In the genomic region with DNA sequence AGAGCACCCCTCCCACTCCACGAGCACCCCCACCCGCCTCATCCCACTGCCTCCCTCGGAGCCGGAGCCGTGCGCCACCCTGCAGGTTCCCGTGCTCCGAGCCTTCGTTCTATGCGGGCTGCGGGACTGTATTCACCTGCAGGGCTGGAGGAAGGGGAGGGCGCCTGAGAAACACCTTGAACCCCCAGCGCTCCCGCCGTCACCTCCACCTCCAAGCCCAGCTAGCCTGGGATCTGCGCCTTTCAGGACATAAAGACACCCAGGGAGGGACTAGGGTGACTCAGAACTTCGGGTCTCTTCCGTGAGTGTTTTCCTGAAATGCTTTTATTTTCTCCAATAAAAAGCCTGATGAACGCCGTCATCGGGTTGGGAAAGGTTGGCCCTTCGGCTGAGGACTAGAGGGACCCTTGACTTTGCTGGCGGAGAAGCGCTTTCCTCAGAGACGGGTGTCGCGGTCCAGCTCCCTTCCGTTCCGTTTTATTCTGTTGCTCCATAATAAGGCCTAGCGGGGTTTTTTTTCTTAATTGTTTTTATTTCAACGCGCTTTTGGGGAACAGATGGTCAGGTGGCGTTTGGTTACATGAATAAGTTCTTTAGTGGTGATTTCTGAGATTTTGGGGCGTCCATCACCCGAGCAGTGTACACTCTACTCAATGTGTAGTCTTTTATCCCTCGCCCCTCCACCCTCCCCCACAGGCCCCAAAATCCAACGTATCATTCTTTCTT, we compare ENCODE assay signal across 1 cellular context.
TF ChIP-seq lines count a peak whose summit lies in the region.

No MANE protein-coding gene starts in this region.

TF ChIP-seq in HepG2, 621 proteins besides CTCF, POLR2A, EP300 and RAD21 (continued from another document):
- TF ChIP-seq EED (CRISPR knock-in tag; IDR thresholded peaks at IDR 0.05) (no peak), BRCA1 (CRISPR knock-in tag; IDR thresholded peaks at IDR 0.05) (no peak), SOX5 (CRISPR knock-in tag; IDR thresholded peaks at IDR 0.05; ENCODE audit: borderline replicate concordance) (no peak), SMAD9 (CRISPR knock-in tag; IDR thresholded peaks at IDR 0.05) (no peak), RFX5 (IDR thresholded peaks at IDR 0.05; ENCODE audit: low read depth, low read length) (no peak), NFIC (IDR thresholded peaks at IDR 0.05; ENCODE audit: low read length) (no peak), SSRP1 (CRISPR knock-in tag; IDR thresholded peaks at IDR 0.05) (no peak), ZNF713 (CRISPR knock-in tag; IDR thresholded peaks at IDR 0.05) (no peak), CC2D1A (CRISPR knock-in tag; IDR thresholded peaks at IDR 0.05) (no peak), NRL (CRISPR knock-in tag; IDR thresholded peaks at IDR 0.05; ENCODE audit: borderline replicate concordance) (no peak)
- TF ChIP-seq, protein P1, sequence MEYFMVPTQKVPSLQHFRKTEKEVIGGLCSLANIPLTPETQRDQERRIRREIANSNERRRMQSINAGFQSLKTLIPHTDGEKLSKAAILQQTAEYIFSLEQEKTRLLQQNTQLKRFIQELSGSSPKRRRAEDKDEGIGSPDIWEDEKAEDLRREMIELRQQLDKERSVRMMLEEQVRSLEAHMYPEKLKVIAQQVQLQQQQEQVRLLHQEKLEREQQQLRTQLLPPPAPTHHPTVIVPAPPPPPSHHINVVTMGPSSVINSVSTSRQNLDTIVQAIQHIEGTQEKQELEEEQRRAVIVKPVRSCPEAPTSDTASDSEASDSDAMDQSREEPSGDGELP (IDR thresholded peaks at IDR 0.05; ENCODE audit: borderline replicate concordance, low read depth), result no peak
- TF ChIP-seq, protein P2, sequence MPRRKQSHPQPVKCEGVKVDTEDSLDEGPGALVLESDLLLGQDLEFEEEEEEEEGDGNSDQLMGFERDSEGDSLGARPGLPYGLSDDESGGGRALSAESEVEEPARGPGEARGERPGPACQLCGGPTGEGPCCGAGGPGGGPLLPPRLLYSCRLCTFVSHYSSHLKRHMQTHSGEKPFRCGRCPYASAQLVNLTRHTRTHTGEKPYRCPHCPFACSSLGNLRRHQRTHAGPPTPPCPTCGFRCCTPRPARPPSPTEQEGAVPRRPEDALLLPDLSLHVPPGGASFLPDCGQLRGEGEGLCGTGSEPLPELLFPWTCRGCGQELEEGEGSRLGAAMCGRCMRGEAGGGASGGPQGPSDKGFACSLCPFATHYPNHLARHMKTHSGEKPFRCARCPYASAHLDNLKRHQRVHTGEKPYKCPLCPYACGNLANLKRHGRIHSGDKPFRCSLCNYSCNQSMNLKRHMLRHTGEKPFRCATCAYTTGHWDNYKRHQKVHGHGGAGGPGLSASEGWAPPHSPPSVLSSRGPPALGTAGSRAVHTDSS (CRISPR knock-in tag; conservative IDR thresholded peaks at IDR 0.05), result no peak
- TF ChIP-seq, protein P3, sequence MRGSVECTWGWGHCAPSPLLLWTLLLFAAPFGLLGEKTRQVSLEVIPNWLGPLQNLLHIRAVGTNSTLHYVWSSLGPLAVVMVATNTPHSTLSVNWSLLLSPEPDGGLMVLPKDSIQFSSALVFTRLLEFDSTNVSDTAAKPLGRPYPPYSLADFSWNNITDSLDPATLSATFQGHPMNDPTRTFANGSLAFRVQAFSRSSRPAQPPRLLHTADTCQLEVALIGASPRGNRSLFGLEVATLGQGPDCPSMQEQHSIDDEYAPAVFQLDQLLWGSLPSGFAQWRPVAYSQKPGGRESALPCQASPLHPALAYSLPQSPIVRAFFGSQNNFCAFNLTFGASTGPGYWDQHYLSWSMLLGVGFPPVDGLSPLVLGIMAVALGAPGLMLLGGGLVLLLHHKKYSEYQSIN (CRISPR knock-in tag; IDR thresholded peaks at IDR 0.05; ENCODE audit: borderline replicate concordance), result no peak
